In the genomic region with DNA sequence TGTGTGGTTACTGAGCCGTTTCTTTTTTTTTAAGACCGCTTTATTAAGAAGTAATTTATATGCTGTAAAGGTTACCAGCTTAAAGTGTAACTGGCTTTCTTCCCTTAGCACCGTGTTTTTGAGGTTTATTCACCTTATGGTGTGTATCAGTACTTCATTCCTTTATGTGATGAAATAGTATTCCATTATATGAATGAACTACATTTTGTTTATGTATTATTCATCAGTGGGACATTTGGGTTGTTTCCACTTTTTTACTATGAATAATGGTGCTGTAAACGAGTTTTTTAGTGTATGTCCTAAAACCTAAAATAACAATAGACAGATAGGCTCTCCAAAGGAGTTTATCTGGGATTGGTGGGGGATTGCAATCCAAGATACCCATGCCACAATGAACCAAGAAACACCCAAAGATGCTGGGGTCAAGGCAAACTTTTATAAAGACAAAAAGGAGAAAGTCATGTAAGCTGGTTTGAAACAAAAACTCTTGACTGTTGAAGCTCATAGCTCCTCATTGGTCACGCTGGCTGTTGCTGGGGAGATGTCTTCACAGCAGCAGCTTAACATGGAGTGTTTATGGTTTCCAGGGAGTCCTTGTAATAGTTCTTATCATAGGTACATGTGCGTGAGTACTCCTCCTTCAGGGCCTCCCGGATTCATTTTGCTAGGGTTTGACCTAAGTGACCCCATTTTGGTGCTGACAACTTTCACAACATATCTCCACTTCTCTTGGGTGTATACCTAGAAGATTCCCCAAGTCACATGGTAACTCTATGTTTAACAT, we compare ENCODE assay signal across 18 cellular contexts. TPM values are rescaled to one million over a fixed set of nuclear protein-coding genes. Genes with fewer than 3 reads are reported as not detected.
A peak's percentile ranks its signal among the peaks of the same experiment; 100 is the strongest.
DNase-seq lines count a peak whose midpoint lies in the region; ATAC-seq and TF ChIP-seq lines count a peak whose summit lies in the region.
"Had no signal": no experiment of that assay in that cellular context is flagged by ENCODE, and none has a peak within 500 bp of the region (broad histone marks: within the 10 kb centered on the region; RNA-seq: fewer than 3 reads in every experiment).

No MANE protein-coding gene starts in this region.

- CTCF ChIA-PET in MCF 10A (lab: Yijun Ruan, JAX) = interaction anchor here (0.6 to 12.5 kb wide), 6 partner anchors 11 to 342 kb away, joined by 3 to 320 read pairs (median 3); a partner anchor contains a TSS

- no peaks in the 10 kb centered on the region for H4K20me1 ChIP-seq in neural progenitor cell (ENCODE audit: low read depth)

- no peak overlapping the region for H3K9ac ChIP-seq in neural progenitor cell

- TF ChIP-seq POLR2A in breast epithelium (IDR thresholded peaks at IDR 0.05) = no peak
- TF ChIP-seq POLR2A in esophagus muscularis mucosa (IDR thresholded peaks at IDR 0.05; ENCODE audit: low read depth) = no peak
- TF ChIP-seq POLR2A in body of pancreas (IDR thresholded peaks at IDR 0.05) = no peak

- no peak overlapping the region for H3K4me2 ChIP-seq in neural progenitor cell

- ATAC-seq in body of pancreas = no peak

- H3K27me3 ChIP-seq in breast epithelium (no peaks in the 10 kb centered on the region), esophagus muscularis mucosa (no peaks in the 10 kb centered on the region), neural progenitor cell (no peaks in the 10 kb centered on the region), body of pancreas (no peaks in the 10 kb centered on the region)

- no peak overlapping the region for H2AFZ ChIP-seq in neural progenitor cell (replicated peaks)

- H3K27ac ChIP-seq in breast epithelium (no peak overlapping the region), esophagus muscularis mucosa (replicated peaks in 1 of 4) (no peak overlapping the region), neural progenitor cell (no peak overlapping the region), body of pancreas (no peak overlapping the region)
- H3K27ac ChIP-seq: HL-60 had no signal

- H3K36me3 Mint-ChIP-seq in MCF 10A (ENCODE audit: insufficient read depth, unreplicated experiment) (peaks cover 14% of the 10 kb centered on the region), neural progenitor cell (no peaks in the 10 kb centered on the region)

- intact Hi-C loops in MCF 10A (cut with micrococcal nuclease) = loop anchor here (5.0 kb wide), 1 partner anchor 144 kb away; no protein-coding TSS in a partner anchor
- intact Hi-C loops in breast epithelium (cut with DNase I; ENCODE audit: low total_unique reads) = no loop called here
- intact Hi-C loops in esophagus muscularis mucosa (cut with DNase I) = no loop called here
- intact Hi-C loops in body of pancreas (cut with DNase I) = no loop called here

- H3K27me3 Mint-ChIP-seq in MCF 10A (ENCODE audit: insufficient read depth, unreplicated experiment) = no peaks in the 10 kb centered on the region
- H3K27me3 Mint-ChIP-seq in neural progenitor cell (ENCODE audit: insufficient read depth, low read depth) = no peaks in the 10 kb centered on the region

- 50% methylated on average over 7 of the region's 7 CpGs for WGBS in esophagus muscularis mucosa
- 64 to 67% methylated on average over 7 of the region's 7 CpGs for WGBS in body of pancreas, 2 donors

- TF ChIP-seq EP300 in esophagus muscularis mucosa (IDR thresholded peaks at IDR 0.05) = no peak

- peak overlapping the region; percentile 88 for H3K27ac Mint-ChIP-seq in MCF 10A (ENCODE audit: low read depth, unreplicated experiment)
- peak overlapping the region; percentile 16 for H3K27ac Mint-ChIP-seq in neural progenitor cell

- no peak for DNase-seq in MCF 10A (ENCODE audit: unreplicated experiment)
- DNase-seq in breast epithelium (ENCODE audit: low spot score in 2 of 2) = no peak
- DNase-seq in HCEC 1CT = peak; percentile 49
- DNase-seq in esophagus muscularis mucosa (ENCODE audit: extremely low spot score) = peak; percentile 14
- DNase-seq in neural progenitor cell (ENCODE audit: low spot score) = no peak
- DNase-seq in activated naive CD4-positive, alpha-beta T cell (lab: John Stamatoyannopoulos, UW) = no peak
- no peak for DNase-seq in body of pancreas
- DNase-seq in RKO (ENCODE audit: low spot score) = no peak
- DNase-seq: C1 segment of cervical spinal cord, H9, KBM-7, NCI-H1417 treated with DMSO at 0.1 percent for 48 hours, NCI-H2029, NCI-H2171, NCI-H446, NCI-H69, SIG-M5 had no signal

- no peaks in the 10 kb centered on the region for H3K79me2 ChIP-seq in neural progenitor cell (ENCODE audit: low read depth)

- H3K4me3 ChIP-seq in breast epithelium = no peak overlapping the region
- H3K4me3 ChIP-seq in esophagus muscularis mucosa = no peak overlapping the region
- no peak overlapping the region for H3K4me3 ChIP-seq in neural progenitor cell
- H3K4me3 ChIP-seq in body of pancreas = no peak overlapping the region

- no peaks in the 10 kb centered on the region for H3K36me3 ChIP-seq in breast epithelium
- H3K36me3 ChIP-seq in esophagus muscularis mucosa = peaks cover 7 to 35% (median 13%) of the 10 kb centered on the region in 4 donors
- H3K36me3 ChIP-seq in neural progenitor cell = no peaks in the 10 kb centered on the region
- no peaks in the 10 kb centered on the region for H3K36me3 ChIP-seq in body of pancreas (replicated peaks in 1 of 2; ENCODE audit: insufficient read depth in 1 of 2, low read depth in 2 of 2)

- H3K9me3 Mint-ChIP-seq in MCF 10A (ENCODE audit: unreplicated experiment) = no peaks in the 10 kb centered on the region
- no peaks in the 10 kb centered on the region for H3K9me3 Mint-ChIP-seq in neural progenitor cell
- H3K9me3 Mint-ChIP-seq: H9 had no signal

- BruUV-seq in MCF 10A (replicated peaks; lab: Mats Ljungman, UMichigan) = no TSS peak

- TF ChIP-seq CTCF in MCF 10A (IDR thresholded peaks at IDR 0.05; ENCODE audit: unreplicated experiment) = no peak
- TF ChIP-seq CTCF in breast epithelium (IDR thresholded peaks at IDR 0.05) = no peak
- no peak for TF ChIP-seq CTCF in esophagus muscularis mucosa (IDR thresholded peaks at IDR 0.05)
- no peak for TF ChIP-seq CTCF in neural progenitor cell (IDR thresholded peaks at IDR 0.05)
- no peak for TF ChIP-seq CTCF in body of pancreas (IDR thresholded peaks at IDR 0.05)

- H3K4me1 Mint-ChIP-seq in MCF 10A (ENCODE audit: insufficient read depth, unreplicated experiment) (peaks cover 28% of the 10 kb centered on the region), neural progenitor cell (peaks cover 30% of the 10 kb centered on the region)

- no peaks in the 10 kb centered on the region for H3K9me3 ChIP-seq in breast epithelium
- no peaks in the 10 kb centered on the region for H3K9me3 ChIP-seq in esophagus muscularis mucosa
- H3K9me3 ChIP-seq in neural progenitor cell (ENCODE audit: low read depth) = no peaks in the 10 kb centered on the region
- no peaks in the 10 kb centered on the region for H3K9me3 ChIP-seq in body of pancreas

- POLR2A ChIA-PET in MCF 10A (lab: Yijun Ruan, JAX) = interaction anchor here (0.7 to 8.7 kb wide), 7 partner anchors 14 to 347 kb away, joined by 3 to 102 read pairs (median 4); a partner anchor contains a TSS

- H3K4me3 Mint-ChIP-seq in MCF 10A (ENCODE audit: unreplicated experiment) = no peak overlapping the region
- no peak overlapping the region for H3K4me3 Mint-ChIP-seq in neural progenitor cell
- H3K4me3 Mint-ChIP-seq: H9 had no signal

- H3K4me1 ChIP-seq in breast epithelium = no peaks in the 10 kb centered on the region
- peaks cover 8 to 14% (median 9%) of the 10 kb centered on the region in 4 donors for H3K4me1 ChIP-seq in esophagus muscularis mucosa
- H3K4me1 ChIP-seq in neural progenitor cell = peaks cover 6% of the 10 kb centered on the region
- no peaks in the 10 kb centered on the region for H3K4me1 ChIP-seq in body of pancreas

- peaks cover under 1% of the 10 kb centered on the region for H3F3A ChIP-seq in neural progenitor cell (ENCODE audit: low read depth)

RNA-seq across cellular contexts. Expression of a gene that starts 16.0 kb away (rescaled TPM):
- total RNA-seq in MCF 10A (2022) (25.7 and 26.2 TPM in 2 replicates), breast epithelium (10 to 100 TPM; 40.3 to 49.8 (median 46.2) TPM), esophagus muscularis mucosa (10 to 100 TPM; 35.5 to 50.5 (median 40.5) TPM), neural progenitor cell (ENCODE audit: low replicate concordance) (41.6 and 58.4 TPM in 2 replicates), body of pancreas (10 to 100 TPM; 28.3 to 30.9 TPM)

Comparison
In these comparisons a context has a peak if more than half of its experiments do, and no peak if none do; other contexts are left out.
1. DNase-seq: peak in HCEC 1CT (single experiment) and esophagus muscularis mucosa (single experiment); none in MCF 10A (single experiment), breast epithelium (0 of 2), neural progenitor cell (single experiment), activated naive CD4-positive, alpha-beta T cell (0 of 4), body of pancreas (0 of 4) and RKO (single experiment).